In genomic region chr18:50034029-50034428, GRCh38 we compare ENCODE assay signal across 22 cellular contexts.
"Had no signal": no experiment of that assay in that cellular context is flagged by ENCODE, and none has a peak within 500 bp of the region (broad histone marks: within the 10 kb centered on the region; RNA-seq: fewer than 3 reads in every experiment).

No MANE protein-coding gene starts in this region.

- H3K4me3 ChIP-seq: coronary artery, dorsolateral prefrontal cortex, heart left ventricle, mucosa of descending colon, right atrium auricular region, sigmoid colon, skin epidermis, thoracic aorta, transverse colon had no signal

- H3K36me3 Mint-ChIP-seq: naive thymus-derived CD8-positive, alpha-beta T cell; stimulated activated naive B cell treated with anti-CD40 and anti-IgM and Interleukin-4, amounts not matched to agents 10 μg/mL and 1 μg/mL and 100 μg/mL, for 72 hours had no signal

- H3K4me1 ChIP-seq: heart left ventricle, right atrium auricular region, sigmoid colon, transverse colon had no signal

- H3K27ac ChIP-seq: coronary artery, dorsolateral prefrontal cortex, heart left ventricle, neutrophil, right atrium auricular region, sigmoid colon, skin epidermis, thoracic aorta, transverse colon had no signal

- H3K4me1 Mint-ChIP-seq: naive thymus-derived CD8-positive, alpha-beta T cell; stimulated activated naive B cell treated with anti-CD40 and anti-IgM and Interleukin-4, amounts not matched to agents 10 μg/mL and 1 μg/mL and 100 μg/mL, for 72 hours had no signal

- DNase-seq: dorsolateral prefrontal cortex; effector memory CD4-positive, alpha-beta T cell; foreskin melanocyte; heart left ventricle; hypothalamus; kidney glomerular epithelial cell; mucosa of descending colon; naive thymus-derived CD8-positive, alpha-beta T cell; sigmoid colon; stimulated activated CD4-positive, alpha-beta T cell treated with anti-CD3 and anti-CD28 coated beads, Interleukin-2, amount 100 ng/mL, for 24 hours; stimulated activated CD4-positive, alpha-beta T cell treated with anti-CD3 and anti-CD28 coated beads, Interleukin-4, amount 100 ng/mL, for 4 hours; stimulated activated naive B cell treated with anti-CD40 and anti-IgM and Interleukin-4, amounts not matched to agents 10 μg/mL and 1 μg/mL and 100 μg/mL, for 72 hours; stimulated activated naive CD8-positive, alpha-beta T cell treated with anti-CD3 and anti-CD28 coated beads, Interleukin-15, amount 100 ng/mL, for 72 hours; transverse colon had no signal

- FAIRE-seq: endometrium, islet of Langerhans had no signal

- H3K27ac Mint-ChIP-seq: naive thymus-derived CD8-positive, alpha-beta T cell; stimulated activated naive B cell treated with anti-CD40 and anti-IgM and Interleukin-4, amounts not matched to agents 10 μg/mL and 1 μg/mL and 100 μg/mL, for 72 hours; stimulated activated naive CD8-positive, alpha-beta T cell treated with anti-CD3 and anti-CD28 coated beads, Interleukin-15, amount 100 ng/mL, for 72 hours had no signal

- H3K9me3 ChIP-seq: heart left ventricle, mucosa of descending colon, neutrophil, right atrium auricular region, sigmoid colon, thoracic aorta, transverse colon had no signal

- H3K36me3 ChIP-seq: heart left ventricle, neutrophil, right atrium auricular region, sigmoid colon, thoracic aorta, transverse colon had no signal

- H3K27me3 ChIP-seq: neutrophil, right atrium auricular region, sigmoid colon, transverse colon had no signal

- H3K4me3 Mint-ChIP-seq: naive thymus-derived CD8-positive, alpha-beta T cell; stimulated activated naive B cell treated with anti-CD40 and anti-IgM and Interleukin-4, amounts not matched to agents 10 μg/mL and 1 μg/mL and 100 μg/mL, for 72 hours; stimulated activated naive CD8-positive, alpha-beta T cell treated with anti-CD3 and anti-CD28 coated beads, Interleukin-15, amount 100 ng/mL, for 72 hours had no signal

- ATAC-seq: heart left ventricle; left lobe of liver; mucosa of descending colon; naive thymus-derived CD8-positive, alpha-beta T cell; stimulated activated naive B cell treated with anti-CD40 and anti-IgM and Interleukin-4, amounts not matched to agents 10 μg/mL and 1 μg/mL and 100 μg/mL, for 72 hours; stimulated activated naive CD8-positive, alpha-beta T cell treated with anti-CD3 and anti-CD28 coated beads, Interleukin-15, amount 100 ng/mL, for 72 hours had no signal

- H3K9me3 Mint-ChIP-seq: naive thymus-derived CD8-positive, alpha-beta T cell; stimulated activated naive B cell treated with anti-CD40 and anti-IgM and Interleukin-4, amounts not matched to agents 10 μg/mL and 1 μg/mL and 100 μg/mL, for 72 hours; stimulated activated naive CD8-positive, alpha-beta T cell treated with anti-CD3 and anti-CD28 coated beads, Interleukin-15, amount 100 ng/mL, for 72 hours had no signal
